14 cellular contexts compared by ENCODE assay signal in genomic region chr2:241269707-241270520, GRCh38. TPM values are rescaled to one million over a fixed set of nuclear protein-coding genes. Genes with fewer than 3 reads are reported as not detected.
DNase-seq lines count a peak whose midpoint lies in the region; ATAC-seq and TF ChIP-seq lines count a peak whose summit lies in the region.
"Had no signal": no experiment of that assay in that cellular context is flagged by ENCODE, and none has a peak within 500 bp of the region (broad histone marks: within the 10 kb centered on the region; RNA-seq: fewer than 3 reads in every experiment).

No MANE protein-coding gene starts in this region.

- DNase-seq in right atrium auricular region (ENCODE audit: low spot score) (peak; percentile 54), Right ventricle myocardium superior (no peak), NCI-H1105 treated with DMSO at 0.1 percent for 48 hours (lab: John Stamatoyannopoulos, UW) (no peak), globus pallidus (ENCODE audit: low spot score) (no peak)
- DNase-seq in central memory CD8-positive, alpha-beta T cell (ENCODE audit: low spot score in 2 of 2): no peak
- no peak for DNase-seq in stimulated activated CD4-positive, alpha-beta T cell treated with anti-CD3 and anti-CD28 coated beads, Interleukin-4, amount 100 ng/mL, for 4 hours
- DNase-seq: AML-193, gastrocnemius medialis, GF-D8, KBM-7 had no signal

- H3K4me3 ChIP-seq in right atrium auricular region (no peak overlapping the region), muscle layer of duodenum (ENCODE audit: low read depth in 1 of 2, low read length in 2 of 2) (peak overlapping the region; percentile 43 to 86)
- H3K4me3 ChIP-seq: cardiac muscle cell had no signal

- H3K27ac ChIP-seq in right atrium auricular region (no peak overlapping the region), muscle layer of duodenum (ENCODE audit: low read length) (no peak overlapping the region)
- H3K27ac ChIP-seq: cardiac muscle cell had no signal

- peaks cover 40% of the 10 kb centered on the region for H3K36me3 ChIP-seq in right atrium auricular region
- peaks cover 25 to 39% of the 10 kb centered on the region in 2 donors for H3K36me3 ChIP-seq in muscle layer of duodenum (ENCODE audit: control insufficient read depth in 1 of 2, insufficient read depth in 2 of 2, low read length in 2 of 2)

- intact Hi-C loops in Right ventricle myocardium superior (cut with DNase I): loop anchor here (2.0 kb wide), 1 partner anchor 51 kb away; no protein-coding TSS in a partner anchor

- H3K27me3 ChIP-seq in right atrium auricular region (no peaks in the 10 kb centered on the region), muscle layer of duodenum (ENCODE audit: low read depth, low read length) (no peaks in the 10 kb centered on the region)
- H3K27me3 ChIP-seq: cardiac muscle cell, gastrocnemius medialis had no signal

- H3K9me3 Mint-ChIP-seq in central memory CD8-positive, alpha-beta T cell: no peaks in the 10 kb centered on the region

- no peak for TF ChIP-seq CTCF in right atrium auricular region (IDR thresholded peaks at IDR 0.05)

- H3K4me1 ChIP-seq in right atrium auricular region (peaks cover 0 to 38% of the 10 kb centered on the region in 2 donors), muscle layer of duodenum (ENCODE audit: control insufficient read depth in 1 of 2, insufficient read depth in 2 of 2, low read length in 2 of 2) (peaks cover 14 to 36% of the 10 kb centered on the region in 2 donors)

- H3K27me3 Mint-ChIP-seq in central memory CD8-positive, alpha-beta T cell: no peaks in the 10 kb centered on the region

- peaks cover 47% of the 10 kb centered on the region for H3K4me1 Mint-ChIP-seq in central memory CD8-positive, alpha-beta T cell

- no peak for ATAC-seq in Right ventricle myocardium superior (ENCODE audit: poor library complexity)
- no peak for ATAC-seq in central memory CD8-positive, alpha-beta T cell (replicated peaks; ENCODE audit: extremely low read depth, poor library complexity, severe bottlenecking)
- ATAC-seq in GM18870 (IDR thresholded peaks at IDR 0.05; ENCODE audit: unreplicated experiment): no peak
- ATAC-seq: Panc1 had no signal

- H3K27ac Mint-ChIP-seq in central memory CD8-positive, alpha-beta T cell (ENCODE audit: low read depth): peak overlapping the region; percentile 55

- H3K9me3 ChIP-seq in right atrium auricular region (no peaks in the 10 kb centered on the region), muscle layer of duodenum (ENCODE audit: control insufficient read depth in 1 of 2, low read length in 2 of 2) (no peaks in the 10 kb centered on the region)
- H3K9me3 ChIP-seq: gastrocnemius medialis had no signal

- H3K4me3 Mint-ChIP-seq in central memory CD8-positive, alpha-beta T cell: no peak overlapping the region

- peaks cover 9% of the 10 kb centered on the region for H3K36me3 Mint-ChIP-seq in central memory CD8-positive, alpha-beta T cell (ENCODE audit: insufficient read depth)

RNA-seq across cellular contexts. Expression of gene HDLBP, which starts 45.6 kb away (rescaled TPM):
- total RNA-seq in right atrium auricular region: 100 to 1,000 TPM; 274 to 287 TPM
- 373 TPM for total RNA-seq in Right ventricle myocardium superior

RNA-seq across cellular contexts. Expression of gene SEPTIN2, which starts 45.8 kb away (rescaled TPM):
- total RNA-seq in right atrium auricular region (100 to 1,000 TPM; 143 to 193 TPM), Right ventricle myocardium superior (139 TPM)

Comparison
In these comparisons a context has a peak if more than half of its experiments do, and no peak if none do; other contexts are left out.
1. H3K4me3 ChIP-seq: peak in muscle layer of duodenum (2 of 2); none in right atrium auricular region (0 of 2).